In genomic region chr4:95093936-95094929, GRCh38 we compare ENCODE assay signal across 19 cellular contexts.
A peak's percentile ranks its signal among the peaks of the same experiment; 100 is the strongest.
DNase-seq lines count a peak whose midpoint lies in the region; ATAC-seq and TF ChIP-seq lines count a peak whose summit lies in the region.
"Had no signal": no experiment of that assay in that cellular context is flagged by ENCODE, and none has a peak within 500 bp of the region (broad histone marks: within the 10 kb centered on the region; RNA-seq: fewer than 3 reads in every experiment).

No MANE protein-coding gene starts in this region.

- H3K4me2 ChIP-seq in DND-41 (ENCODE audit: insufficient read depth, low read length) (peak overlapping the region; percentile 63), KMS-11 (peak overlapping the region; percentile 65), PC-3 (ENCODE audit: low read length) (peak overlapping the region; percentile 74), osteoblast (ENCODE audit: insufficient read depth, low read length) (no peak overlapping the region)
- H3K4me2 ChIP-seq: BLaER1 treated with 17β-estradiol and CSF1 and Interleukin-3, amounts not matched to agents 10 nM and 100 nM had no signal

- H3F3A ChIP-seq in PC-3 (ENCODE audit: low read length, unreplicated experiment) = no peaks in the 10 kb centered on the region

- no peaks in the 10 kb centered on the region for H3K9me2 ChIP-seq in PC-3 (replicated peaks; ENCODE audit: low read length)

- H3K27me3 ChIP-seq in DND-41 (ENCODE audit: insufficient read depth, low read length, poor library complexity) = no peaks in the 10 kb centered on the region
- H3K27me3 ChIP-seq in KMS-11 (ENCODE audit: insufficient read depth, low read depth) = no peaks in the 10 kb centered on the region
- no peaks in the 10 kb centered on the region for H3K27me3 ChIP-seq in PC-3 (ENCODE audit: low read length)
- no peaks in the 10 kb centered on the region for H3K27me3 ChIP-seq in osteoblast (ENCODE audit: insufficient read depth, low read length)
- H3K27me3 ChIP-seq: BLaER1 treated with 17β-estradiol and CSF1 and Interleukin-3, amounts not matched to agents 10 nM and 100 nM had no signal

- H3K4me3 ChIP-seq in DND-41 (ENCODE audit: low read depth in 1 of 2, low read length in 2 of 2) (peak overlapping the region in 1 of 2 experiments; percentile 56; a peak in 3 of 4 replicates), KMS-11 (IDR thresholded peaks at IDR 0.05; ENCODE audit: insufficient read depth, low read depth, low read length) (no peak overlapping the region), PC-3 (ENCODE audit: low read length) (peak overlapping the region; percentile 31; the same call in 1 of the 2 replicates), osteoblast (ENCODE audit: insufficient read depth, low read length) (no peak overlapping the region)
- H3K4me3 ChIP-seq: BLaER1 treated with 17β-estradiol and CSF1 and Interleukin-3, amounts not matched to agents 10 nM and 100 nM had no signal

- no peaks in the 10 kb centered on the region for H3K9me3 ChIP-seq in DND-41 (ENCODE audit: insufficient read depth, low read length, severe bottlenecking)
- H3K9me3 ChIP-seq in PC-3 (ENCODE audit: low read length) = no peaks in the 10 kb centered on the region
- no peaks in the 10 kb centered on the region for H3K9me3 ChIP-seq in osteoblast (ENCODE audit: low read depth, low read length)
- H3K9me3 ChIP-seq: BLaER1 treated with 17β-estradiol and CSF1 and Interleukin-3, amounts not matched to agents 10 nM and 100 nM had no signal

- no peak for TF ChIP-seq CTCF in DND-41 (IDR thresholded peaks at IDR 0.05; ENCODE audit: borderline replicate concordance, extremely low read depth, low read length, poor library complexity, severe bottlenecking)
- TF ChIP-seq CTCF in KMS-11 (conservative IDR thresholded peaks at IDR 0.05; ENCODE audit: low read depth, low read length) = no peak
- no peak for TF ChIP-seq CTCF in PC-3 (conservative IDR thresholded peaks at IDR 0.05; ENCODE audit: low read depth, low read length)
- TF ChIP-seq CTCF in osteoblast (IDR thresholded peaks at IDR 0.05; ENCODE audit: extremely low read depth, low read depth, low read length) = no peak

- peak; percentile 38 for DNase-seq in DND-41
- peak; percentile 70 for DNase-seq in PC-3
- no peak for DNase-seq in osteoblast (ENCODE audit: insufficient read length, low spot score, missing footprints)
- DNase-seq in HCEC 1CT = no peak
- DNase-seq in stimulated activated CD4-positive, alpha-beta T cell treated with anti-CD3 and anti-CD28 coated beads, Interleukin-4, amount 100 ng/mL, for 24 hours = no peak
- DNase-seq: CD8-positive, alpha-beta memory T cell; EL; GOT3; KG1; NCI-H1105; NCI-H1694 treated with DMSO at 0.1 percent for 48 hours; NCI-H2171; NCI-H446; NCI-H774; RPMI8226; SIG-M5 had no signal

- H3K4me1 ChIP-seq in DND-41 (ENCODE audit: insufficient read depth, low read length) (peaks cover 60% of the 10 kb centered on the region), KMS-11 (ENCODE audit: low read depth, poor library complexity, severe bottlenecking) (peaks cover 67% of the 10 kb centered on the region), PC-3 (ENCODE audit: insufficient read depth, low read length) (peaks cover 51% of the 10 kb centered on the region), osteoblast (ENCODE audit: insufficient read depth, low read length) (no peaks in the 10 kb centered on the region)
- H3K4me1 ChIP-seq: BLaER1 treated with 17β-estradiol and CSF1 and Interleukin-3, amounts not matched to agents 10 nM and 100 nM had no signal

- H3K27ac ChIP-seq in DND-41 (ENCODE audit: low read length) (peak overlapping the region; percentile 94), KMS-11 (peak overlapping the region; percentile 70), PC-3 (ENCODE audit: low read length) (peak overlapping the region; percentile 97), osteoblast (ENCODE audit: low read depth, low read length) (no peak overlapping the region)
- H3K27ac ChIP-seq: BLaER1 treated with 17β-estradiol and CSF1 and Interleukin-3, amounts not matched to agents 10 nM and 100 nM had no signal

- peak overlapping the region; percentile 67 for H3K9ac ChIP-seq in DND-41 (ENCODE audit: low read depth, low read length)
- peak overlapping the region; percentile 30; the same call in 1 of the 2 replicates for H3K9ac ChIP-seq in KMS-11
- peak overlapping the region; percentile 83 for H3K9ac ChIP-seq in PC-3 (ENCODE audit: low read length)
- H3K9ac ChIP-seq: BLaER1 treated with 17β-estradiol and CSF1 and Interleukin-3, amounts not matched to agents 10 nM and 100 nM had no signal

- peak overlapping the region; percentile 28 for H2AFZ ChIP-seq in DND-41 (ENCODE audit: low read depth, low read length)
- peak overlapping the region; percentile 41; the same call in 1 of the 2 replicates for H2AFZ ChIP-seq in KMS-11 (ENCODE audit: low read depth)
- peak overlapping the region; percentile 44 for H2AFZ ChIP-seq in PC-3 (ENCODE audit: low read length)
- H2AFZ ChIP-seq in osteoblast (ENCODE audit: low read length) = peak overlapping the region; percentile 8

- CTCF ChIA-PET in PC-3 (lab: Charles Lee) = no interaction called here

- TSS peak; percentile 59 for BruUV-seq in PC-3 (replicated peaks; lab: Mats Ljungman, UMichigan)

- H4K20me1 ChIP-seq in DND-41 (ENCODE audit: insufficient read depth, low read length) = no peaks in the 10 kb centered on the region
- no peaks in the 10 kb centered on the region for H4K20me1 ChIP-seq in KMS-11 (ENCODE audit: insufficient read depth)
- no peaks in the 10 kb centered on the region for H4K20me1 ChIP-seq in PC-3 (ENCODE audit: low read length)
- H4K20me1 ChIP-seq in osteoblast (ENCODE audit: insufficient read depth, low read length) = no peaks in the 10 kb centered on the region
- H4K20me1 ChIP-seq: BLaER1 treated with 17β-estradiol and CSF1 and Interleukin-3, amounts not matched to agents 10 nM and 100 nM had no signal

- intact Hi-C loops in PC-3 (cut with micrococcal nuclease) = loop anchor here (1.0 to 2.0 kb wide), 5 partner anchors 10 to 335 kb away; no protein-coding TSS in a partner anchor

- H3K36me3 ChIP-seq in DND-41 (ENCODE audit: insufficient read depth, low read length) = peaks cover 6% of the 10 kb centered on the region
- H3K36me3 ChIP-seq in KMS-11 (ENCODE audit: insufficient read depth) = no peaks in the 10 kb centered on the region
- H3K36me3 ChIP-seq in PC-3 (ENCODE audit: low read depth, low read length) = no peaks in the 10 kb centered on the region
- H3K36me3 ChIP-seq in osteoblast (ENCODE audit: insufficient read depth, low read length) = no peaks in the 10 kb centered on the region
- H3K36me3 ChIP-seq: BLaER1 treated with 17β-estradiol and CSF1 and Interleukin-3, amounts not matched to agents 10 nM and 100 nM had no signal

- ATAC-seq in DND-41 (ENCODE audit: insufficient read depth, low read depth) (peak; percentile 17; the same call in 2 of the 3 replicates), PC-3 (peak; percentile 70), HG02981 (IDR thresholded peaks at IDR 0.05; ENCODE audit: unreplicated experiment) (no peak)

- POLR2A ChIA-PET in PC-3 (lab: Charles Lee; ENCODE audit: unreplicated experiment) = no interaction called here

- H3K79me2 ChIP-seq in DND-41 (ENCODE audit: insufficient read depth, low read length) (peaks cover 89% of the 10 kb centered on the region), KMS-11 (ENCODE audit: insufficient read depth, low read depth) (no peaks in the 10 kb centered on the region), PC-3 (ENCODE audit: low read length) (no peaks in the 10 kb centered on the region), osteoblast (ENCODE audit: insufficient read depth, low read length) (no peaks in the 10 kb centered on the region)

Comparison
In these comparisons a context has a peak if more than half of its experiments do, and no peak if none do; other contexts are left out.
1. DNase-seq: peak in DND-41 (single experiment) and PC-3 (single experiment); none in osteoblast (single experiment), HCEC 1CT (single experiment) and stimulated activated CD4-positive, alpha-beta T cell treated with anti-CD3 and anti-CD28 coated beads, Interleukin-4, amount 100 ng/mL, for 24 hours (single experiment).
2. H3K9ac ChIP-seq: peak in every context shown above with its lines; median percentile 83 in PC-3; 67 in DND-41; 30 in KMS-11.
3. Peak in every context shown above with its lines, with median percentiles within 50 percentile points of each other: H2AFZ ChIP-seq.